In genomic region chr5:67984546-67984945, GRCh38 we compare ENCODE assay signal across 25 cellular contexts.
"Had no signal": no experiment of that assay in that cellular context is flagged by ENCODE, and none has a peak within 500 bp of the region (broad histone marks: within the 10 kb centered on the region; RNA-seq: fewer than 3 reads in every experiment).

No MANE protein-coding gene starts in this region.

- H3K27me3 ChIP-seq: ascending aorta, breast epithelium, cardiac muscle cell, colonic mucosa, esophagus squamous epithelium, gastroesophageal sphincter had no signal

- H3K4me1 ChIP-seq: ascending aorta, breast epithelium, colonic mucosa had no signal

- DNase-seq: activated CD4-positive, alpha-beta memory T cell treated with anti-CD3 and anti-CD28 coated beads for 36 hours; activated CD4-positive, alpha-beta T cell treated with anti-CD3 and anti-CD28 coated beads for 36 hours; activated CD4-positive, alpha-beta T cell treated with anti-CD3 and anti-CD28 coated beads, Interleukin-2, amount 10 ng/mL, durations not matched to agents 24 days and 14 days; activated CD4-positive, CD25-positive, alpha-beta regulatory T cell; activated CD4-positive, CD25-positive, alpha-beta regulatory T cell treated with anti-CD3 and anti-CD28 coated beads, Interleukin-2, amount 50 U/mL, for 72 hours; activated CD8-positive, alpha-beta memory T cell treated with anti-CD3 and anti-CD28 coated beads, Interleukin-2, amount 10 ng/mL, durations not matched to agents 7 days and 5 days; activated CD8-positive, alpha-beta memory T cell treated with anti-CD3 and anti-CD28 coated beads, Interleukin-2, amount 50 U/mL, for 4 hours; activated CD8-positive, alpha-beta T cell treated with anti-CD3 and anti-CD28 coated beads, Interleukin-2, amount 10 ng/mL, durations not matched to agents 7 days and 5 days; activated effector memory CD4-positive, alpha-beta T cell treated with anti-CD3 and anti-CD28 coated beads, Interleukin-2, amount 50 U/mL, for 16 hours; activated naive CD4-positive, alpha-beta T cell treated with anti-CD3 and anti-CD28 coated beads for 36 hours; activated naive CD8-positive, alpha-beta T cell treated with anti-CD3 and anti-CD28 coated beads, Interleukin-2, amount 10 ng/mL, durations not matched to agents 7 days and 5 days; activated T-cell treated with anti-CD3 and anti-CD28 coated beads, Interleukin-2, amount 50 U/mL, for 1 hour; activated T-cell treated with anti-CD3 and anti-CD28 coated beads, Interleukin-2, amount 50 U/mL, for 48 hours; central memory CD4-positive, alpha-beta T cell; cerebellar nuclear complex; colonic mucosa; effector CD8-positive, alpha-beta T cell; esophagus squamous epithelium; foreskin melanocyte; T1000 had no signal

- H3K9me3 ChIP-seq: ascending aorta, breast epithelium, colonic mucosa, esophagus squamous epithelium, gastroesophageal sphincter had no signal

- H3K27ac ChIP-seq: ascending aorta, breast epithelium, cardiac muscle cell, colonic mucosa, epithelial cell of prostate, esophagus squamous epithelium had no signal

- H3K4me3 ChIP-seq: ascending aorta, breast epithelium, cardiac muscle cell, colonic mucosa, esophagus squamous epithelium, gastroesophageal sphincter had no signal

- H3K36me3 ChIP-seq: ascending aorta, breast epithelium, cardiac muscle cell, colonic mucosa, esophagus squamous epithelium, gastroesophageal sphincter had no signal

- ATAC-seq: activated CD4-positive, alpha-beta T cell treated with anti-CD3 and anti-CD28 coated beads for 36 hours; activated CD8-positive, alpha-beta memory T cell treated with anti-CD3 and anti-CD28 coated beads, Interleukin-2, amount 10 ng/mL, durations not matched to agents 7 days and 5 days; activated CD8-positive, alpha-beta T cell treated with anti-CD3 and anti-CD28 coated beads, Interleukin-2, amount 10 ng/mL, durations not matched to agents 7 days and 5 days; gastroesophageal sphincter had no signal
